ENCODE assay signal across 8 cellular contexts in the genomic region with DNA sequence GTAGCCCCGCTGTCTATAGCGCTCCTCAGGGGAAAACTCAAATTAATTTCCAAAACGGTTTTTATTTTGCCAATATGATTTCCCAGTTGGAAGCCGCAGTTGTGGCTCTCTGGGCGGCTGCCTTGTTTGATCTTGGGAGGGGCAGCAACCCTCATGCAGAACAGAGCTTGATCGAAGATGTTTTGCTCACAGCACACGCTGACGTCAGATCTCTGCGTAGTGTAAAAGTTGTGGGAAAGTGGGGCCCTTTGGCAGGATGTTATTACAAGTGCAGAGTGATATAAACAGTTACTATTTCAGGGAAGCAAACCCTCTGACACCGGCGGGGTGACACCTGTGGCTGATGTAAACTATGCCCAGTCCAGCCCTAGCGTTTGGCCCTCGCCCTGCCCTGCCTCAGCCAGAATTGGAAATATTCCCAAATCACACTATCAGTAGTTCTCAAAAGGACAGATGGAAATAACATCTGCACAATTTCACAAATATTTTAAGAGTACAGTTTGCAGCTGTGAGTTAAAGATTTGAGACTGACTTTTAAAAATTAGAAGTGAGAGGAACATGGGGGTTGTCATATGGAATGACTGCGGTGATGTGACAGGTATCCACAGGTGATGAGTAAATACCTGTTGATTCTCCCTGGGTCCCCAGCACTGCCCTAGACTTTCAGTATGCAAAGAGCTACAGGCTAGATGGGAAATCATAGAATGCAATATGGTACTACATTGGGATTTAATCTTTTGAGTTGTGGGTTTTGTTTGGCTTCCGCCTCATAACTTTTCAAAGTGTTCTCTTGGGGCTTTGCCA. TPM values are rescaled to one million over a fixed set of nuclear protein-coding genes. Genes with fewer than 3 reads are reported as not detected.
A peak's percentile ranks its signal among the peaks of the same experiment; 100 is the strongest.
DNase-seq lines count a peak whose midpoint lies in the region; ATAC-seq and TF ChIP-seq lines count a peak whose summit lies in the region.

No MANE protein-coding gene starts in this region.

- H3K4me1 ChIP-seq in psoas muscle, result peaks cover 46% of the 10 kb centered on the region

- 9 to 17% (median 12%) methylated on average over 15 of the region's 15 CpGs for whole genome bisulfite sequencing in psoas muscle, 3 donors

- peak overlapping the region; percentile 71 for H3K4me3 ChIP-seq in psoas muscle

- no peaks in the 10 kb centered on the region for H3K36me3 Mint-ChIP-seq in WTC11

- peaks cover 56% of the 10 kb centered on the region for H3K27me3 Mint-ChIP-seq in WTC11 (ENCODE audit: low read depth)

- ATAC-seq in WTC11, result no peak
- ATAC-seq in psoas muscle, result peak; percentile 30 to 52 (median 40)
- ATAC-seq in GM21576 (IDR thresholded peaks at IDR 0.05; ENCODE audit: unreplicated experiment), result no peak

- no peaks in the 10 kb centered on the region for H3K9me3 ChIP-seq in psoas muscle

- H3K27ac ChIP-seq in psoas muscle, result peak overlapping the region; percentile 96

- POLR2A ChIA-PET in WTC11 (lab: Charles Lee), result no interaction called here

- TF ChIP-seq CTCF in WTC11 (IDR thresholded peaks at IDR 0.05) (no peak), psoas muscle (IDR thresholded peaks at IDR 0.05) (no peak)

- H3K36me3 ChIP-seq in psoas muscle (ENCODE audit: insufficient read depth in 1 of 2, low read depth in 1 of 2), result no peaks in the 10 kb centered on the region

- H3K4me1 Mint-ChIP-seq in WTC11, result 0 out of 2 replicates have a peak, but pooled peaks cover 4% of the 10 kb centered on the region

- DNase-seq in ELR (ENCODE audit: low read depth), result peak; percentile 33
- DNase-seq in WTC11 (ENCODE audit: low spot score), result no peak
- DNase-seq in cardiac septum (ENCODE audit: low spot score), result peak; percentile 80
- peak in 1 of 2 donors; percentile 70 for DNase-seq in psoas muscle
- no peak for DNase-seq in occipital lobe (lab: John Stamatoyannopoulos, UW)
- no peak for DNase-seq in GDM1 (lab: John Stamatoyannopoulos, UW)
- no peak for DNase-seq in NCI-H1436 treated with DMSO at 0.1 percent for 48 hours (lab: John Stamatoyannopoulos, UW)

- peak overlapping the region; percentile 53 for H3K4me3 Mint-ChIP-seq in WTC11

- no peak overlapping the region for H3K27ac Mint-ChIP-seq in WTC11

- CTCF ChIA-PET in WTC11 (lab: Charles Lee), result interaction anchor here (1.0 to 2.1 kb wide), 11 partner anchors 8 to 160 kb away, joined by 3 to 11 read pairs (median 6); a partner anchor contains a TSS

- H3K9me3 Mint-ChIP-seq in WTC11, result no peaks in the 10 kb centered on the region

- no peaks in the 10 kb centered on the region for H3K27me3 ChIP-seq in psoas muscle (ENCODE audit: insufficient read depth in 3 of 3, low read length in 2 of 3)

- intact Hi-C loops in cardiac septum (cut with DNase I) (loop anchor here (10.0 kb wide), 1 partner anchor 628 kb away; a partner anchor contains a TSS), psoas muscle (cut with DNase I) (loop anchor here in 1 of 2 donors (5.0 kb wide), 2 partner anchors 36 to 71 kb away; no protein-coding TSS in a partner anchor)

TF ChIP-seq in WTC11, 78 proteins besides CTCF, POLR2A, EP300 and RAD21 (continues in another document):
- TF ChIP-seq CBFB (CRISPR knock-in tag; IDR thresholded peaks at IDR 0.05; ENCODE audit: low read depth) (no peak), ELF4 (CRISPR knock-in tag; IDR thresholded peaks at IDR 0.05; ENCODE audit: low read depth) (no peak), NR1H2 (CRISPR knock-in tag; IDR thresholded peaks at IDR 0.05) (no peak), NFE2L1 (CRISPR knock-in tag; IDR thresholded peaks at IDR 0.05) (no peak), TEAD4 (CRISPR knock-in tag; IDR thresholded peaks at IDR 0.05) (no peak), PRRX2 (CRISPR knock-in tag; IDR thresholded peaks at IDR 0.05) (no peak), FOXJ3 (CRISPR knock-in tag; IDR thresholded peaks at IDR 0.05; ENCODE audit: borderline replicate concordance) (no peak), RORB (CRISPR knock-in tag; IDR thresholded peaks at IDR 0.05) (no peak), ZNF263 (CRISPR knock-in tag; IDR thresholded peaks at IDR 0.05; ENCODE audit: low read depth) (no peak), TCF7 (CRISPR knock-in tag; IDR thresholded peaks at IDR 0.05; ENCODE audit: low read depth) (no peak), ATF1 (CRISPR knock-in tag; IDR thresholded peaks at IDR 0.05) (no peak)
- TF ChIP-seq, protein P1, sequence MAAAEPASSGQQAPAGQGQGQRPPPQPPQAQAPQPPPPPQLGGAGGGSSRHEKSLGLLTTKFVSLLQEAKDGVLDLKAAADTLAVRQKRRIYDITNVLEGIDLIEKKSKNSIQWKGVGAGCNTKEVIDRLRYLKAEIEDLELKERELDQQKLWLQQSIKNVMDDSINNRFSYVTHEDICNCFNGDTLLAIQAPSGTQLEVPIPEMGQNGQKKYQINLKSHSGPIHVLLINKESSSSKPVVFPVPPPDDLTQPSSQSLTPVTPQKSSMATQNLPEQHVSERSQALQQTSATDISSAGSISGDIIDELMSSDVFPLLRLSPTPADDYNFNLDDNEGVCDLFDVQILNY (CRISPR knock-in tag; IDR thresholded peaks at IDR 0.05), result no peak
- TF ChIP-seq, protein P2, sequence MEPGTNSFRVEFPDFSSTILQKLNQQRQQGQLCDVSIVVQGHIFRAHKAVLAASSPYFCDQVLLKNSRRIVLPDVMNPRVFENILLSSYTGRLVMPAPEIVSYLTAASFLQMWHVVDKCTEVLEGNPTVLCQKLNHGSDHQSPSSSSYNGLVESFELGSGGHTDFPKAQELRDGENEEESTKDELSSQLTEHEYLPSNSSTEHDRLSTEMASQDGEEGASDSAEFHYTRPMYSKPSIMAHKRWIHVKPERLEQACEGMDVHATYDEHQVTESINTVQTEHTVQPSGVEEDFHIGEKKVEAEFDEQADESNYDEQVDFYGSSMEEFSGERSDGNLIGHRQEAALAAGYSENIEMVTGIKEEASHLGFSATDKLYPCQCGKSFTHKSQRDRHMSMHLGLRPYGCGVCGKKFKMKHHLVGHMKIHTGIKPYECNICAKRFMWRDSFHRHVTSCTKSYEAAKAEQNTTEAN (CRISPR knock-in tag; IDR thresholded peaks at IDR 0.05), result no peak
- TF ChIP-seq, protein P3, sequence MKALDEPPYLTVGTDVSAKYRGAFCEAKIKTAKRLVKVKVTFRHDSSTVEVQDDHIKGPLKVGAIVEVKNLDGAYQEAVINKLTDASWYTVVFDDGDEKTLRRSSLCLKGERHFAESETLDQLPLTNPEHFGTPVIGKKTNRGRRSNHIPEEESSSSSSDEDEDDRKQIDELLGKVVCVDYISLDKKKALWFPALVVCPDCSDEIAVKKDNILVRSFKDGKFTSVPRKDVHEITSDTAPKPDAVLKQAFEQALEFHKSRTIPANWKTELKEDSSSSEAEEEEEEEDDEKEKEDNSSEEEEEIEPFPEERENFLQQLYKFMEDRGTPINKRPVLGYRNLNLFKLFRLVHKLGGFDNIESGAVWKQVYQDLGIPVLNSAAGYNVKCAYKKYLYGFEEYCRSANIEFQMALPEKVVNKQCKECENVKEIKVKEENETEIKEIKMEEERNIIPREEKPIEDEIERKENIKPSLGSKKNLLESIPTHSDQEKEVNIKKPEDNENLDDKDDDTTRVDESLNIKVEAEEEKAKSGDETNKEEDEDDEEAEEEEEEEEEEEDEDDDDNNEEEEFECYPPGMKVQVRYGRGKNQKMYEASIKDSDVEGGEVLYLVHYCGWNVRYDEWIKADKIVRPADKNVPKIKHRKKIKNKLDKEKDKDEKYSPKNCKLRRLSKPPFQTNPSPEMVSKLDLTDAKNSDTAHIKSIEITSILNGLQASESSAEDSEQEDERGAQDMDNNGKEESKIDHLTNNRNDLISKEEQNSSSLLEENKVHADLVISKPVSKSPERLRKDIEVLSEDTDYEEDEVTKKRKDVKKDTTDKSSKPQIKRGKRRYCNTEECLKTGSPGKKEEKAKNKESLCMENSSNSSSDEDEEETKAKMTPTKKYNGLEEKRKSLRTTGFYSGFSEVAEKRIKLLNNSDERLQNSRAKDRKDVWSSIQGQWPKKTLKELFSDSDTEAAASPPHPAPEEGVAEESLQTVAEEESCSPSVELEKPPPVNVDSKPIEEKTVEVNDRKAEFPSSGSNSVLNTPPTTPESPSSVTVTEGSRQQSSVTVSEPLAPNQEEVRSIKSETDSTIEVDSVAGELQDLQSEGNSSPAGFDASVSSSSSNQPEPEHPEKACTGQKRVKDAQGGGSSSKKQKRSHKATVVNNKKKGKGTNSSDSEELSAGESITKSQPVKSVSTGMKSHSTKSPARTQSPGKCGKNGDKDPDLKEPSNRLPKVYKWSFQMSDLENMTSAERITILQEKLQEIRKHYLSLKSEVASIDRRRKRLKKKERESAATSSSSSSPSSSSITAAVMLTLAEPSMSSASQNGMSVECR (CRISPR knock-in tag; IDR thresholded peaks at IDR 0.05; ENCODE audit: borderline replicate concordance), result no peak
- TF ChIP-seq, protein P4, sequence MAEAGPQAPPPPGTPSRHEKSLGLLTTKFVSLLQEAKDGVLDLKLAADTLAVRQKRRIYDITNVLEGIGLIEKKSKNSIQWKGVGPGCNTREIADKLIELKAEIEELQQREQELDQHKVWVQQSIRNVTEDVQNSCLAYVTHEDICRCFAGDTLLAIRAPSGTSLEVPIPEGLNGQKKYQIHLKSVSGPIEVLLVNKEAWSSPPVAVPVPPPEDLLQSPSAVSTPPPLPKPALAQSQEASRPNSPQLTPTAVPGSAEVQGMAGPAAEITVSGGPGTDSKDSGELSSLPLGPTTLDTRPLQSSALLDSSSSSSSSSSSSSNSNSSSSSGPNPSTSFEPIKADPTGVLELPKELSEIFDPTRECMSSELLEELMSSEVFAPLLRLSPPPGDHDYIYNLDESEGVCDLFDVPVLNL (CRISPR knock-in tag; IDR thresholded peaks at IDR 0.05; ENCODE audit: borderline replicate concordance, low read depth), result no peak
- TF ChIP-seq, protein P5, sequence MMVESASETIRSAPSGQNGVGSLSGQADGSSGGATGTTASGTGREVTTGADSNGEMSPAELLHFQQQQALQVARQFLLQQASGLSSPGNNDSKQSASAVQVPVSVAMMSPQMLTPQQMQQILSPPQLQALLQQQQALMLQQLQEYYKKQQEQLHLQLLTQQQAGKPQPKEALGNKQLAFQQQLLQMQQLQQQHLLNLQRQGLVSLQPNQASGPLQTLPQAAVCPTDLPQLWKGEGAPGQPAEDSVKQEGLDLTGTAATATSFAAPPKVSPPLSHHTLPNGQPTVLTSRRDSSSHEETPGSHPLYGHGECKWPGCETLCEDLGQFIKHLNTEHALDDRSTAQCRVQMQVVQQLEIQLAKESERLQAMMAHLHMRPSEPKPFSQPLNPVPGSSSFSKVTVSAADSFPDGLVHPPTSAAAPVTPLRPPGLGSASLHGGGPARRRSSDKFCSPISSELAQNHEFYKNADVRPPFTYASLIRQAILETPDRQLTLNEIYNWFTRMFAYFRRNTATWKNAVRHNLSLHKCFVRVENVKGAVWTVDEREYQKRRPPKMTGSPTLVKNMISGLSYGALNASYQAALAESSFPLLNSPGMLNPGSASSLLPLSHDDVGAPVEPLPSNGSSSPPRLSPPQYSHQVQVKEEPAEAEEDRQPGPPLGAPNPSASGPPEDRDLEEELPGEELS (CRISPR knock-in tag; IDR thresholded peaks at IDR 0.05), result no peak

RNA-seq across cellular contexts. Expression of a gene that starts 1.7 kb away (rescaled TPM):
- total RNA-seq in WTC11 (2021) (2.1 to 2.2 TPM (median 2.2 TPM) in 3 replicates), cardiac septum (395 TPM), psoas muscle (100 to 1,000 TPM; 288 to 380 (median 349) TPM), occipital lobe (6.6 TPM)
- polyA plus RNA-seq in psoas muscle, result 100 to 1,000 TPM in 2 of 3 donors, 10 to 100 TPM in 1; 77.5 to 291 (median 121) TPM

Comparison
In these comparisons a context has a peak if more than half of its experiments do, and no peak if none do; other contexts are left out.
1. DNase-seq: peak in ELR (single experiment) and cardiac septum (single experiment); none in WTC11 (single experiment), occipital lobe (single experiment), GDM1 (single experiment) and NCI-H1436 treated with DMSO at 0.1 percent for 48 hours (single experiment).
2. ATAC-seq: peak in psoas muscle (4 of 4); none in WTC11 (single experiment) and GM21576 (single experiment).
3. RNA of a gene that starts 1.7 kb away (total RNA-seq): 395 TPM in cardiac septum (single experiment) and 288 to 380 TPM in psoas muscle; 6.6 TPM in occipital lobe (single experiment) and 2.1 to 2.2 TPM in WTC11; every median in the first group is over 10 times any median in the second.